In genomic region chr18:59743561-59743960, GRCh38 we compare ENCODE assay signal across 22 cellular contexts. TPM values are rescaled to one million over a fixed set of nuclear protein-coding genes. Genes with fewer than 3 reads are reported as not detected.
DNase-seq lines count a peak whose midpoint lies in the region; ATAC-seq, FAIRE-seq and TF ChIP-seq lines count a peak whose summit lies in the region.
"Had no signal": no experiment of that assay in that cellular context is flagged by ENCODE, and none has a peak within 500 bp of the region (broad histone marks: within the 10 kb centered on the region; RNA-seq: fewer than 3 reads in every experiment).

No MANE protein-coding gene starts in this region.

- H3K4me1 ChIP-seq in RWPE2 (ENCODE audit: insufficient read depth, poor library complexity, severe bottlenecking) (peaks cover 27% of the 10 kb centered on the region), mesenchymal stem cell (ENCODE audit: control insufficient read depth, insufficient read depth, low read depth, low read length) (no peaks in the 10 kb centered on the region), pancreas (no peaks in the 10 kb centered on the region), esophagus muscularis mucosa (no peaks in the 10 kb centered on the region)
- H3K4me1 ChIP-seq: Caco-2, sigmoid colon had no signal

- DNase-seq in AG10803 (ENCODE audit: low read depth) (peak; percentile 82), RWPE2 (ENCODE audit: low spot score) (no peak), epithelial cell of prostate (ENCODE audit: low read depth, low spot score) (no peak), mesenchymal stem cell (peak; percentile 15), T-helper 9 cell (no peak), pancreas (no peak), esophagus muscularis mucosa (ENCODE audit: extremely low spot score) (no peak)
- no peak for DNase-seq in NK-92 treated with Interleukin-12 subunit alpha and Interleukin-12 subunit beta, amount 100 ng/mL, for 24 hours (lab: John Stamatoyannopoulos, UW)
- DNase-seq: activated CD4-positive, alpha-beta T cell treated with anti-CD3 and anti-CD28 coated beads, Interleukin-2, amount 50 U/mL, for 4 hours; activated CD8-positive, alpha-beta memory T cell treated with anti-CD3 and anti-CD28 coated beads, Interleukin-2, amount 50 U/mL, for 4 hours; C1 segment of cervical spinal cord; Caco-2; DMS79 treated with DMSO at 0.1 percent for 48 hours; NCI-H1105 treated with DMSO at 0.1 percent for 48 hours; NCI-H2029; NCI-H82; Right ventricle myocardium superior; sigmoid colon had no signal

- H3K14ac ChIP-seq in mesenchymal stem cell (ENCODE audit: low read length in 2 of 2) = no peak overlapping the region

- H4K8ac ChIP-seq in mesenchymal stem cell (ENCODE audit: low read length) = no peak overlapping the region

- H2BK15ac ChIP-seq in mesenchymal stem cell (ENCODE audit: low read depth, poor library complexity, severe bottlenecking) = no peak overlapping the region

- H2BK12ac ChIP-seq in mesenchymal stem cell (ENCODE audit: low read length in 2 of 2) = no peak overlapping the region

- H2AFZ ChIP-seq in mesenchymal stem cell (ENCODE audit: low read depth, low read length) = no peak overlapping the region

- H3K4ac ChIP-seq in mesenchymal stem cell (ENCODE audit: low read depth in 1 of 2, low read length in 2 of 2) = no peak overlapping the region

- H3K27me3 ChIP-seq in RWPE2 (ENCODE audit: insufficient read depth, poor library complexity, severe bottlenecking) = no peaks in the 10 kb centered on the region
- no peaks in the 10 kb centered on the region for H3K27me3 ChIP-seq in mesenchymal stem cell (ENCODE audit: control insufficient read depth in 1 of 2, insufficient read depth in 1 of 2, low read length in 2 of 2)
- no peaks in the 10 kb centered on the region for H3K27me3 ChIP-seq in pancreas
- H3K27me3 ChIP-seq in esophagus muscularis mucosa = no peaks in the 10 kb centered on the region
- H3K27me3 ChIP-seq: sigmoid colon had no signal

- H3K4me3 ChIP-seq in AG10803 (ENCODE audit: low read length) (no peak overlapping the region), RWPE2 (ENCODE audit: severe bottlenecking) (no peak overlapping the region), mesenchymal stem cell (ENCODE audit: insufficient read depth in 1 of 2, low read depth in 1 of 2, low read length in 2 of 2) (no peak overlapping the region), pancreas (no peak overlapping the region), esophagus muscularis mucosa (no peak overlapping the region)
- H3K4me3 ChIP-seq: sigmoid colon had no signal

- H3K4me2 ChIP-seq in mesenchymal stem cell (ENCODE audit: low read length, poor library complexity, severe bottlenecking) = no peak overlapping the region

- H3K79me1 ChIP-seq in mesenchymal stem cell (replicated peaks; ENCODE audit: low read length, poor library complexity, severe bottlenecking) = no peaks in the 10 kb centered on the region

- H2AK5ac ChIP-seq in mesenchymal stem cell (ENCODE audit: low read length, severe bottlenecking) = no peak overlapping the region

- no peak overlapping the region for H3K18ac ChIP-seq in mesenchymal stem cell (ENCODE audit: low read depth in 1 of 2, low read length in 2 of 2)

- FAIRE-seq in pancreas (lab: Jason Lieb, UNC) = no peak
- FAIRE-seq: GM12891, islet of Langerhans had no signal

- H3K23ac ChIP-seq in mesenchymal stem cell (ENCODE audit: low read length in 2 of 2) = no peak overlapping the region

- no peak overlapping the region for H2BK5ac ChIP-seq in mesenchymal stem cell (ENCODE audit: low read depth, low read length, poor library complexity, severe bottlenecking)

- intact Hi-C loops in pancreas (cut with DNase I) = no loop called here
- intact Hi-C loops in esophagus muscularis mucosa (cut with DNase I) = no loop called here

- no peak overlapping the region for H2BK120ac ChIP-seq in mesenchymal stem cell (ENCODE audit: low read depth, low read length)

- peak overlapping the region; percentile 54 for H3K9ac ChIP-seq in mesenchymal stem cell (ENCODE audit: low read length)

- H3K9me3 ChIP-seq in RWPE2 (ENCODE audit: severe bottlenecking) (no peaks in the 10 kb centered on the region), mesenchymal stem cell (ENCODE audit: control insufficient read depth, low read length) (peaks cover 14% of the 10 kb centered on the region), pancreas (no peaks in the 10 kb centered on the region), esophagus muscularis mucosa (peaks cover 0 to 6% (median 0%) of the 10 kb centered on the region in 4 donors)
- H3K9me3 ChIP-seq: Caco-2, sigmoid colon had no signal

- no peaks in the 10 kb centered on the region for H3K36me3 ChIP-seq in RWPE2 (ENCODE audit: low read depth)
- no peaks in the 10 kb centered on the region for H3K36me3 ChIP-seq in mesenchymal stem cell (ENCODE audit: control insufficient read depth in 1 of 2, insufficient read depth in 2 of 2, low read depth in 1 of 2, low read length in 2 of 2)
- H3K36me3 ChIP-seq in pancreas = no peaks in the 10 kb centered on the region
- no peaks in the 10 kb centered on the region for H3K36me3 ChIP-seq in esophagus muscularis mucosa
- H3K36me3 ChIP-seq: sigmoid colon had no signal

- ATAC-seq in RWPE2 (ENCODE audit: low read depth) (no peak), pancreas (no peak)
- ATAC-seq: activated T-helper 17 cell treated with anti-CD3 and anti-CD28 coated beads, Interleukin-2, amount 50 U/mL, for 72 hours; WTC11 had no signal

- 57% methylated on average over 1 of the region's 3 CpGs for WGBS in mesenchymal stem cell
- WGBS in pancreas, 2 donors = 57 to 60% methylated on average over 3 of the region's 3 CpGs
- 64% methylated on average over 3 of the region's 3 CpGs for WGBS in esophagus muscularis mucosa

- H3K27ac ChIP-seq in RWPE2 (ENCODE audit: poor library complexity, severe bottlenecking) = peak overlapping the region; percentile 97
- H3K27ac ChIP-seq in epithelial cell of prostate = peak overlapping the region; percentile 65
- H3K27ac ChIP-seq in mesenchymal stem cell (ENCODE audit: low read length, poor library complexity, severe bottlenecking) = no peak overlapping the region
- no peak overlapping the region for H3K27ac ChIP-seq in pancreas
- H3K27ac ChIP-seq in esophagus muscularis mucosa (replicated peaks in 1 of 4) = no peak overlapping the region
- H3K27ac ChIP-seq: sigmoid colon had no signal

- TF ChIP-seq POLR2A in esophagus muscularis mucosa (IDR thresholded peaks at IDR 0.05; ENCODE audit: low read depth) = no peak

- H4K91ac ChIP-seq in mesenchymal stem cell (ENCODE audit: low read length) = no peak overlapping the region

- TF ChIP-seq CTCF in AG10803 (conservative IDR thresholded peaks at IDR 0.05; ENCODE audit: low read length) (no peak), RWPE2 (IDR thresholded peaks at IDR 0.05; ENCODE audit: poor library complexity, severe bottlenecking) (no peak), pancreas (IDR thresholded peaks at IDR 0.05) (no peak), esophagus muscularis mucosa (IDR thresholded peaks at IDR 0.05) (no peak)

- TF ChIP-seq EP300 in esophagus muscularis mucosa (IDR thresholded peaks at IDR 0.05) = no peak

RNA-seq across cellular contexts. Expression of gene CCBE1, which starts 46.3 kb away (rescaled TPM):
- polyA plus RNA-seq in mesenchymal stem cell (2013, experiment 1 of 2) = 0.47 TPM
- 0.48 TPM for polyA plus RNA-seq in mesenchymal stem cell (2013, experiment 2 of 2)
- 1 to 10 TPM in 1 of 6 donors, under 1 TPM in 5; 0.14 to 1.5 (median 0.59) TPM for total RNA-seq in pancreas
- polyA plus RNA-seq in pancreas = under 1 TPM; 0.08 to 0.77 TPM
- 10 to 100 TPM in 1 of 4 donors, 1 to 10 TPM in 3; 1.6 to 11.1 (median 2.7) TPM for total RNA-seq in esophagus muscularis mucosa

Comparison
In these comparisons a context has a peak if more than half of its experiments do, and no peak if none do; other contexts are left out.
1. DNase-seq: peak in AG10803 (single experiment) and mesenchymal stem cell (single experiment); none in RWPE2 (single experiment), epithelial cell of prostate (single experiment), T-helper 9 cell (single experiment), pancreas (0 of 6), NK-92 treated with Interleukin-12 subunit alpha and Interleukin-12 subunit beta, amount 100 ng/mL, for 24 hours (single experiment) and esophagus muscularis mucosa (single experiment).
2. H3K27ac ChIP-seq: peak in RWPE2 (single experiment) and epithelial cell of prostate (single experiment); none in mesenchymal stem cell (single experiment), pancreas (0 of 4) and esophagus muscularis mucosa (0 of 4).